9 cellular contexts compared by ENCODE assay signal in genomic region chr17:1730345-1731193, GRCh38. TPM values are rescaled to one million over a fixed set of nuclear protein-coding genes. Genes with fewer than 3 reads are reported as not detected.
DNase-seq lines count a peak whose midpoint lies in the region; ATAC-seq and TF ChIP-seq lines count a peak whose summit lies in the region.
"Had no signal": no experiment of that assay in that cellular context is flagged by ENCODE, and none has a peak within 500 bp of the region (broad histone marks: within the 10 kb centered on the region; RNA-seq: fewer than 3 reads in every experiment).

No MANE protein-coding gene starts in this region.

- no peaks in the 10 kb centered on the region for H3K9me3 ChIP-seq in colonic mucosa
- no peaks in the 10 kb centered on the region for H3K9me3 ChIP-seq in lung (ENCODE audit: control insufficient read depth in 2 of 2, insufficient read depth in 1 of 2, low read length in 1 of 2)
- no peaks in the 10 kb centered on the region for H3K9me3 ChIP-seq in transverse colon
- H3K9me3 ChIP-seq in MG63, result no peaks in the 10 kb centered on the region

- H3K4me1 ChIP-seq in colonic mucosa, result peaks cover under 1% of the 10 kb centered on the region
- H3K4me1 ChIP-seq in lung (ENCODE audit: control insufficient read depth in 2 of 2, insufficient read depth in 2 of 2, low read length in 2 of 2), result peaks cover 0 to 15% of the 10 kb centered on the region in 2 donors
- H3K4me1 ChIP-seq in transverse colon, result peaks cover 6 to 28% (median 14%) of the 10 kb centered on the region in 4 donors

- no peak for TF ChIP-seq CTCF in colonic mucosa (IDR thresholded peaks at IDR 0.05)
- TF ChIP-seq CTCF in lung (IDR thresholded peaks at IDR 0.05; ENCODE audit: control extremely low read depth, extremely low read depth), result no peak
- no peak for TF ChIP-seq CTCF in transverse colon (IDR thresholded peaks at IDR 0.05)

- H3K27ac ChIP-seq in colonic mucosa (peak overlapping the region; percentile 55), lung (ENCODE audit: low read depth in 1 of 2, low read length in 1 of 2) (peak overlapping the region; percentile 43 to 83), transverse colon (peak overlapping the region; percentile 78 to 85 (median 82))

- no peaks in the 10 kb centered on the region for H3K27me3 ChIP-seq in colonic mucosa
- H3K27me3 ChIP-seq in lung (ENCODE audit: control insufficient read depth, insufficient read depth), result no peaks in the 10 kb centered on the region
- no peaks in the 10 kb centered on the region for H3K27me3 ChIP-seq in transverse colon
- no peaks in the 10 kb centered on the region for H3K27me3 ChIP-seq in MG63

- TF ChIP-seq POLR2A in transverse colon (IDR thresholded peaks at IDR 0.05), result peak; percentile 17

- H3K9ac ChIP-seq in colonic mucosa (ENCODE audit: low read depth in 2 of 2, low read length in 2 of 2), result peak overlapping the region in 1 of 2 donors; percentile 69

- H3K36me3 ChIP-seq in colonic mucosa (no peaks in the 10 kb centered on the region), lung (ENCODE audit: control insufficient read depth in 2 of 2, insufficient read depth in 2 of 2, low read length in 2 of 2) (peaks cover 0 to 63% of the 10 kb centered on the region in 2 donors), transverse colon (peaks cover 0 to 15% (median 2%) of the 10 kb centered on the region in 4 donors), MG63 (no peaks in the 10 kb centered on the region)

- no peak overlapping the region for H3K4me3 ChIP-seq in colonic mucosa
- no peak overlapping the region for H3K4me3 ChIP-seq in lung
- H3K4me3 ChIP-seq in transverse colon, result no peak overlapping the region
- no peak overlapping the region for H3K4me3 ChIP-seq in MG63

- WGBS in lung, 2 donors, result 80 to 86% methylated on average over 39 to 40 of the region's 40 CpGs
- WGBS in transverse colon (ENCODE audit: low coverage in 1 of 2), 2 donors, result 76% methylated on average over 29 of the region's 40 CpGs; no CpG with 5 or more reads in 1 of the 2 donors

- peak; percentile 25 for DNase-seq in NCI-H82 treated with DMSO at 0.1 percent for 48 hours (lab: John Stamatoyannopoulos, UW; ENCODE audit: unreplicated experiment)
- peak; percentile 52 for DNase-seq in colonic mucosa
- peak; percentile 66 for DNase-seq in lung (ENCODE audit: low spot score)
- peak; percentile 67 for DNase-seq in transverse colon
- DNase-seq in MG63, result no peak
- DNase-seq in medulla oblongata (ENCODE audit: extremely low spot score), result no peak
- DNase-seq: activated naive CD4-positive, alpha-beta T cell treated with anti-CD3 and anti-CD28 coated beads for 36 hours had no signal

- in situ Hi-C loops in transverse colon (cut with MboI; ENCODE audit: low pct_ligation_motif_present in 1 of 4, low pct_unique_long_range_greater_than_20kb in 1 of 4, low sequenced_read_pairs in 3 of 4), result no loop called here

- intact Hi-C loops in colonic mucosa (cut with DNase I) (loop anchor here (5.0 kb wide), 1 partner anchor 52 kb away; no protein-coding TSS in a partner anchor), transverse colon (cut with DNase I; ENCODE audit: low total_unique reads) (no loop called here)

- no peak for TF ChIP-seq EP300 in transverse colon (IDR thresholded peaks at IDR 0.05; ENCODE audit: low read depth)

- ATAC-seq in lung (ENCODE audit: insufficient read depth, low FRiP score) (no peak), GM18511 (IDR thresholded peaks at IDR 0.05; ENCODE audit: unreplicated experiment) (no peak), HG03159 (IDR thresholded peaks at IDR 0.05; ENCODE audit: unreplicated experiment) (no peak)

RNA-seq across cellular contexts. Expression of gene WDR81, which starts 6.1 kb away (rescaled TPM):
- total RNA-seq in colonic mucosa (10 to 100 TPM in 1 of 2 donors, 1 to 10 TPM in 1; 9.2 to 16.0 TPM), lung (10 to 100 TPM; 27.9 to 51.9 TPM), transverse colon (10 to 100 TPM; 26.1 to 73.7 (median 35.7) TPM)
- 10 to 100 TPM; 26.0 to 38.5 TPM for polyA plus RNA-seq in lung
- total RNA-seq in MG63 (2014; rRNA removed; shearing (Covaris generic); ENCODE audit: low replicate concordance), result 7.2 and 20.3 TPM in 2 replicates

RNA-seq across cellular contexts. Expression of gene SERPINF2, which starts 12.1 kb away (rescaled TPM):
- total RNA-seq in colonic mucosa, result 1 to 10 TPM; 1.0 to 1.7 TPM
- 10 to 100 TPM; 13.7 to 41.1 TPM for total RNA-seq in lung
- 10 to 100 TPM; 74.9 to 78.9 TPM for polyA plus RNA-seq in lung
- total RNA-seq in transverse colon, result 10 to 100 TPM in 1 of 4 donors, 1 to 10 TPM in 2, not detected in 1; 3.2 to 10.5 (median 3.4) TPM
- total RNA-seq in MG63 (2014; rRNA removed; shearing (Covaris generic); ENCODE audit: low replicate concordance), result not detected in 2 replicates
- total RNA-seq: activated naive CD4-positive, alpha-beta T cell treated with anti-CD3 and anti-CD28 coated beads for 36 hours had no signal

RNA-seq across cellular contexts. Expression of gene TLCD2, which starts 20.4 kb away (rescaled TPM):
- total RNA-seq in colonic mucosa, result 10 to 100 TPM; 30.2 to 32.6 TPM
- total RNA-seq in lung, result 10 to 100 TPM; 13.3 to 16.1 TPM
- 1 to 10 TPM; 4.4 to 6.2 TPM for polyA plus RNA-seq in lung
- total RNA-seq in transverse colon, result 10 to 100 TPM; 21.6 to 48.6 (median 31.5) TPM
- total RNA-seq in MG63 (2014; rRNA removed; shearing (Covaris generic); ENCODE audit: low replicate concordance), result 0.37 and 0.59 TPM in 2 replicates

RNA-seq across cellular contexts. Expression of gene SERPINF1, which starts 31.3 kb away (rescaled TPM):
- total RNA-seq in colonic mucosa (10 to 100 TPM; 13.3 to 39.7 TPM), lung (100 to 1,000 TPM; 126 to 249 TPM), transverse colon (100 to 1,000 TPM in 3 of 4 donors, 10 to 100 TPM in 1; 88.3 to 340 (median 114) TPM)
- polyA plus RNA-seq in lung, result 100 to 1,000 TPM; 132 to 168 TPM
- 1.2 and 5.0 TPM in 2 replicates for total RNA-seq in MG63 (2014; rRNA removed; shearing (Covaris generic); ENCODE audit: low replicate concordance)
- total RNA-seq: activated naive CD4-positive, alpha-beta T cell treated with anti-CD3 and anti-CD28 coated beads for 36 hours had no signal

RNA-seq across cellular contexts. Expression of gene PRPF8, which starts 45.9 kb away (rescaled TPM):
- total RNA-seq in colonic mucosa, result 100 to 1,000 TPM; 172 to 292 TPM
- 100 to 1,000 TPM; 208 to 277 TPM for total RNA-seq in lung
- 100 to 1,000 TPM in 1 of 2 donors, 10 to 100 TPM in 1; 97.2 to 114 TPM for polyA plus RNA-seq in lung
- 100 to 1,000 TPM; 155 to 410 (median 169) TPM for total RNA-seq in transverse colon
- 80.5 and 100 TPM in 2 replicates for total RNA-seq in MG63 (2014; rRNA removed; shearing (Covaris generic); ENCODE audit: low replicate concordance)

Comparison
In these comparisons a context has a peak if more than half of its experiments do, and no peak if none do; other contexts are left out.
1. DNase-seq: peak in NCI-H82 treated with DMSO at 0.1 percent for 48 hours (single experiment), colonic mucosa (single experiment), lung (single experiment) and transverse colon (single experiment); none in MG63 (single experiment) and medulla oblongata (single experiment).
2. Peak in every context shown above with its lines, with median percentiles within 50 percentile points of each other: H3K27ac ChIP-seq.